In the genomic region with DNA sequence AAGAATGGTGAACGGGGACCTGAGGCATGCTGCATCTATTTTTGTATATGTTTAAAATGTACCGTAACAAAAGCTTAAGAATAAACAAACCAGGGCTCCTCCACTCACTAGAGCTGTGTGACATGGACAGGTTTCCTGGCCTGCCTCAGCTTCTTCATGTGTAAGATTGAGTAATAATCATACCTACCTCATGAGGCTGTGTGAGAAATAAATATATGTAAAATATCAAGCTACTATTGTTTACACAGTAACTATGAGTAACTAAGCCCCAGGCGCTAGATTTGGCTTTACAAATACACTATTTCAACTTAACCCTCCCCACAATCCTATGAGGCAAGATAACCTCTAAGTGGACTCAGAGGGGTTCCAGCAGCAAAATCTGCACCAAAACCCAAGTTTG, we compare ENCODE assay signal across 20 cellular contexts.
DNase-seq lines count a peak whose midpoint lies in the region; ATAC-seq and TF ChIP-seq lines count a peak whose summit lies in the region.
"Had no signal": no experiment of that assay in that cellular context is flagged by ENCODE, and none has a peak within 500 bp of the region (broad histone marks: within the 10 kb centered on the region; RNA-seq: fewer than 3 reads in every experiment).

No MANE protein-coding gene starts in this region.

- in situ Hi-C loops in T47D (cut with HindIII; ENCODE audit: low pct_unique_long_range_greater_than_20kb, low sequenced_read_pairs) = no loop called here

- no peak for TF ChIP-seq CTCF in Calu3 (IDR thresholded peaks at IDR 0.05; ENCODE audit: unreplicated experiment)
- TF ChIP-seq CTCF in glutamatergic neuron (IDR thresholded peaks at IDR 0.05; ENCODE audit: partially characterized antibody, unreplicated experiment) = no peak

- CTCF ChIA-PET in Calu3 (lab: Charles Lee) = no interaction called here

- ATAC-seq in HG02884 (IDR thresholded peaks at IDR 0.05; ENCODE audit: unreplicated experiment) = no peak
- ATAC-seq: activated CD8-positive, alpha-beta memory T cell treated with anti-CD3 and anti-CD28 coated beads, Interleukin-2, amount 10 ng/mL, durations not matched to agents 7 days and 5 days; gastrocnemius medialis had no signal

- H3K4me1 Mint-ChIP-seq in Calu3 (ENCODE audit: low read depth, unreplicated experiment) = no peaks in the 10 kb centered on the region
- peaks cover 17% of the 10 kb centered on the region for H3K4me1 Mint-ChIP-seq in glutamatergic neuron (ENCODE audit: low read depth, unreplicated experiment)
- H3K4me1 Mint-ChIP-seq: activated CD8-positive, alpha-beta memory T cell treated with anti-CD3 and anti-CD28 coated beads, Interleukin-2, amount 10 ng/mL, durations not matched to agents 7 days and 5 days; activated naive CD4-positive, alpha-beta T cell treated with anti-CD3 and anti-CD28 coated beads, Interleukin-2, amount 50 U/mL, for 24 hours had no signal

- H3K36me3 ChIP-seq in H7 (replicated peaks; ENCODE audit: control insufficient read depth, insufficient read depth, low read length) = no peaks in the 10 kb centered on the region
- H3K36me3 ChIP-seq: gastrocnemius medialis, SJSA1 had no signal

- H3K36me3 Mint-ChIP-seq in Calu3 (ENCODE audit: insufficient read depth, unreplicated experiment) (no peaks in the 10 kb centered on the region), glutamatergic neuron (ENCODE audit: unreplicated experiment) (no peaks in the 10 kb centered on the region)
- H3K36me3 Mint-ChIP-seq: activated naive CD4-positive, alpha-beta T cell treated with anti-CD3 and anti-CD28 coated beads, Interleukin-2, amount 50 U/mL, for 24 hours had no signal

- intact Hi-C loops in Calu3 (cut with micrococcal nuclease; ENCODE audit: unreplicated experiment) = no loop called here

- DNase-seq in Calu3 (peak; percentile 5), NCI-H226 (peak; percentile 52), T47D (ENCODE audit: low read depth in 1 of 2, low spot score in 1 of 2) (peak; percentile 34 to 67), kidney tubule cell (ENCODE audit: low spot score) (peak; percentile 15), NCI-H146 (lab: John Stamatoyannopoulos, UW) (no peak), glutamatergic neuron (no peak), H7 (no peak)
- DNase-seq: activated CD8-positive, alpha-beta memory T cell treated with anti-CD3 and anti-CD28 coated beads, Interleukin-2, amount 10 ng/mL, durations not matched to agents 7 days and 5 days; cortex of kidney; DND-41; gastrocnemius medialis; NCI-H1436 treated with DMSO at 0.1 percent for 48 hours; NCI-H774; stimulated activated CD4-positive, alpha-beta T cell treated with anti-CD3 and anti-CD28 coated beads, Interleukin-2, amount 100 ng/mL, for 24 hours; upper lobe of left lung had no signal

- BruUV-seq in Calu3 (replicated peaks; lab: Mats Ljungman, UMichigan) = no TSS peak

- H3K27me3 Mint-ChIP-seq in Calu3 (ENCODE audit: unreplicated experiment) = no peaks in the 10 kb centered on the region
- H3K27me3 Mint-ChIP-seq in glutamatergic neuron (ENCODE audit: unreplicated experiment) = peaks cover 5% of the 10 kb centered on the region
- H3K27me3 Mint-ChIP-seq: activated CD8-positive, alpha-beta memory T cell treated with anti-CD3 and anti-CD28 coated beads, Interleukin-2, amount 10 ng/mL, durations not matched to agents 7 days and 5 days; IgD-negative memory B cell had no signal

- no peaks in the 10 kb centered on the region for H3K9me3 Mint-ChIP-seq in Calu3 (ENCODE audit: low read depth, unreplicated experiment)
- peaks cover 6% of the 10 kb centered on the region for H3K9me3 Mint-ChIP-seq in glutamatergic neuron (ENCODE audit: unreplicated experiment)
- H3K9me3 Mint-ChIP-seq: activated naive CD4-positive, alpha-beta T cell treated with anti-CD3 and anti-CD28 coated beads, Interleukin-2, amount 50 U/mL, for 24 hours; IgD-negative memory B cell had no signal

- no peak overlapping the region for H3K4me3 Mint-ChIP-seq in Calu3 (ENCODE audit: low read depth, unreplicated experiment)
- H3K4me3 Mint-ChIP-seq in glutamatergic neuron (ENCODE audit: unreplicated experiment) = no peak overlapping the region
- H3K4me3 Mint-ChIP-seq: activated CD8-positive, alpha-beta memory T cell treated with anti-CD3 and anti-CD28 coated beads, Interleukin-2, amount 10 ng/mL, durations not matched to agents 7 days and 5 days; activated naive CD4-positive, alpha-beta T cell treated with anti-CD3 and anti-CD28 coated beads, Interleukin-2, amount 50 U/mL, for 24 hours; IgD-negative memory B cell had no signal

- H3K27ac Mint-ChIP-seq in Calu3 (ENCODE audit: unreplicated experiment) (no peak overlapping the region), glutamatergic neuron (ENCODE audit: unreplicated experiment) (no peak overlapping the region)
- H3K27ac Mint-ChIP-seq: activated CD8-positive, alpha-beta memory T cell treated with anti-CD3 and anti-CD28 coated beads, Interleukin-2, amount 10 ng/mL, durations not matched to agents 7 days and 5 days; activated naive CD4-positive, alpha-beta T cell treated with anti-CD3 and anti-CD28 coated beads, Interleukin-2, amount 50 U/mL, for 24 hours; IgD-negative memory B cell had no signal

- H3K4me3 ChIP-seq in H7 (ENCODE audit: insufficient read depth, low read depth, low read length) = no peak overlapping the region
- H3K4me3 ChIP-seq: BLaER1, gastrocnemius medialis, SJSA1, upper lobe of left lung had no signal

- H3K27me3 ChIP-seq in H7 (ENCODE audit: control insufficient read depth, insufficient read depth, low read length) = no peaks in the 10 kb centered on the region
- H3K27me3 ChIP-seq: BLaER1, gastrocnemius medialis, SJSA1, upper lobe of left lung had no signal

Comparison
In these comparisons a context has a peak if more than half of its experiments do, and no peak if none do; other contexts are left out.
1. DNase-seq: peak in Calu3 (single experiment), NCI-H226 (single experiment), T47D (2 of 2) and kidney tubule cell (single experiment); none in NCI-H146 (single experiment), glutamatergic neuron (single experiment) and H7 (single experiment).